ENCODE assay signal across 17 cellular contexts in genomic region chr5:38424237-38425080, GRCh38.
DNase-seq lines count a peak whose midpoint lies in the region; ATAC-seq, FAIRE-seq and TF ChIP-seq lines count a peak whose summit lies in the region.
"Had no signal": no experiment of that assay in that cellular context is flagged by ENCODE, and none has a peak within 500 bp of the region (broad histone marks: within the 10 kb centered on the region; RNA-seq: fewer than 3 reads in every experiment).

No MANE protein-coding gene starts in this region.

- H3K79me2 ChIP-seq in smooth muscle cell (ENCODE audit: low read depth): no peaks in the 10 kb centered on the region

- H3K4me3 ChIP-seq in smooth muscle cell: no peak overlapping the region
- H3K4me3 ChIP-seq: BLaER1 treated with 17β-estradiol and CSF1 and Interleukin-3, amounts not matched to agents 10 nM and 100 nM; MG63 had no signal

- H2AFZ ChIP-seq in smooth muscle cell (ENCODE audit: low read depth): no peak overlapping the region

- H4K20me1 ChIP-seq in smooth muscle cell (ENCODE audit: low read depth): no peaks in the 10 kb centered on the region
- H4K20me1 ChIP-seq: BLaER1 treated with 17β-estradiol and CSF1 and Interleukin-3, amounts not matched to agents 10 nM and 100 nM had no signal

- H3K27me3 ChIP-seq in smooth muscle cell (ENCODE audit: low read depth): no peaks in the 10 kb centered on the region
- H3K27me3 ChIP-seq: MG63 had no signal

- no peak overlapping the region for H3K9ac ChIP-seq in smooth muscle cell (ENCODE audit: low read depth)
- H3K9ac ChIP-seq: BLaER1 treated with 17β-estradiol and CSF1 and Interleukin-3, amounts not matched to agents 10 nM and 100 nM had no signal

- FAIRE-seq in D721Med (lab: Jason Lieb, UNC): no peak

- WGBS in smooth muscle cell (ENCODE audit: low lambda C conversion rate): 76% methylated on average over 5 of the region's 5 CpGs

- peak overlapping the region; percentile 10 for H3K27ac ChIP-seq in smooth muscle cell (ENCODE audit: low read depth)
- H3K27ac ChIP-seq: 22Rv1; BLaER1 treated with 17β-estradiol and CSF1 and Interleukin-3, amounts not matched to agents 10 nM and 100 nM had no signal

- no peaks in the 10 kb centered on the region for H3F3A ChIP-seq in smooth muscle cell (ENCODE audit: low read depth)

- DNase-seq in DMS 273 (lab: John Stamatoyannopoulos, UW; ENCODE audit: unreplicated experiment) (peak; percentile 54), DMS 273 treated with DMSO at 0.1 percent for 48 hours (lab: John Stamatoyannopoulos, UW) (no peak), NCI-H69 (lab: John Stamatoyannopoulos, UW) (peak; percentile 68), amniotic epithelial cell (ENCODE audit: low read depth) (peak; percentile 44), smooth muscle cell (lab: John Stamatoyannopoulos, UW; ENCODE audit: unreplicated experiment) (no peak), D721Med (ENCODE audit: insufficient read length, low spot score) (no peak)
- DNase-seq in activated CD4-positive, alpha-beta T cell treated with anti-CD3 and anti-CD28 coated beads, Interleukin-2, amount 50 U/mL, for 48 hours: no peak
- DNase-seq: HCEC 1CT, KG1, MG63, NCI-H1092 treated with DMSO at 0.1 percent for 48 hours, NCI-H187 treated with DMSO at 0.1 percent for 48 hours, NCI-H774, SHP77 treated with DMSO at 0.1 percent for 48 hours had no signal

- ATAC-seq in HG02588 (IDR thresholded peaks at IDR 0.05; ENCODE audit: unreplicated experiment): no peak

- no peak overlapping the region for H3K4me2 ChIP-seq in smooth muscle cell

- H3K36me3 ChIP-seq in smooth muscle cell (ENCODE audit: low read depth): no peaks in the 10 kb centered on the region
- H3K36me3 ChIP-seq: BLaER1 treated with 17β-estradiol and CSF1 and Interleukin-3, amounts not matched to agents 10 nM and 100 nM; MG63 had no signal

- H3K9me3 ChIP-seq in smooth muscle cell (replicated peaks; ENCODE audit: low read depth): no peaks in the 10 kb centered on the region
- H3K9me3 ChIP-seq: BLaER1 treated with 17β-estradiol and CSF1 and Interleukin-3, amounts not matched to agents 10 nM and 100 nM; MG63 had no signal

- TF ChIP-seq CTCF in smooth muscle cell (IDR thresholded peaks at IDR 0.05; ENCODE audit: borderline replicate concordance, insufficient read depth, poor library complexity, severe bottlenecking) (no peak), D721Med (IDR thresholded peaks at IDR 0.05; ENCODE audit: insufficient read depth, missing control alignments) (no peak)

- no peaks in the 10 kb centered on the region for H3K4me1 ChIP-seq in smooth muscle cell (ENCODE audit: low read depth)

Comparison
In these comparisons a context has a peak if more than half of its experiments do, and no peak if none do; other contexts are left out.
1. DNase-seq: peak in DMS 273 (single experiment), NCI-H69 (single experiment) and amniotic epithelial cell (single experiment); none in DMS 273 treated with DMSO at 0.1 percent for 48 hours (single experiment), smooth muscle cell (single experiment), activated CD4-positive, alpha-beta T cell treated with anti-CD3 and anti-CD28 coated beads, Interleukin-2, amount 50 U/mL, for 48 hours (0 of 2) and D721Med (single experiment).